In genomic region chr10:5447071-5447470, GRCh38 we compare ENCODE assay signal across 8 cellular contexts. TPM values are rescaled to one million over a fixed set of nuclear protein-coding genes. Genes with fewer than 3 reads are reported as not detected.
A peak's percentile ranks its signal among the peaks of the same experiment; 100 is the strongest.
DNase-seq lines count a peak whose midpoint lies in the region; ATAC-seq and TF ChIP-seq lines count a peak whose summit lies in the region.

No MANE protein-coding gene starts in this region.

- POLR2A ChIA-PET in GM10248 (lab: Yijun Ruan, JAX), result no interaction called here

- H3K27ac Mint-ChIP-seq in natural killer cell, result peak overlapping the region in 1 of 2 donors; percentile 75

- TF ChIP-seq CTCF in natural killer cell (IDR thresholded peaks at IDR 0.05) (no peak), GM10248 (IDR thresholded peaks at IDR 0.05; ENCODE audit: control extremely low read depth, extremely low read depth, low read depth, missing control alignments) (no peak)

- no peak overlapping the region for H3K4me3 ChIP-seq in BLaER1
- peak overlapping the region; percentile 43 for H3K4me3 ChIP-seq in MG63
- H3K4me3 ChIP-seq in duodenal mucosa (ENCODE audit: low read depth in 1 of 2, low read length in 2 of 2), result peak overlapping the region; percentile 72 to 77

- ATAC-seq in natural killer cell, result peak in 1 of 3 donors; percentile 16
- no peak for ATAC-seq in SK-N-SH treated with all-trans-retinoic acid at 6 μM for 48 hours

- H3K36me3 ChIP-seq in BLaER1 (peaks cover 13% of the 10 kb centered on the region), MG63 (no peaks in the 10 kb centered on the region; the same call in 1 of the 2 replicates), duodenal mucosa (ENCODE audit: control insufficient read depth in 1 of 2, insufficient read depth in 2 of 2, low read length in 2 of 2) (peaks cover under 1 to 3% of the 10 kb centered on the region in 2 donors)

- H3K4me2 ChIP-seq in BLaER1, result peak overlapping the region; percentile 62

- H4K20me1 ChIP-seq in BLaER1, result no peaks in the 10 kb centered on the region

- intact Hi-C loops in natural killer cell (cut with micrococcal nuclease), result no loop called here

- no peaks in the 10 kb centered on the region for H3K27me3 Mint-ChIP-seq in natural killer cell (ENCODE audit: low read depth in 2 of 2)

- H3K9ac ChIP-seq in BLaER1, result no peak overlapping the region
- peak overlapping the region; percentile 65 to 82 for H3K9ac ChIP-seq in duodenal mucosa (ENCODE audit: low read depth in 1 of 2, low read length in 2 of 2)

- no peaks in the 10 kb centered on the region for H3K36me3 Mint-ChIP-seq in natural killer cell

- peak overlapping the region; percentile 85 for H3K4me3 Mint-ChIP-seq in natural killer cell

- DNase-seq in MG63 (no peak), natural killer cell (no peak), NOMO-1 (lab: John Stamatoyannopoulos, UW; ENCODE audit: unreplicated experiment in 2 of 2) (no peak), GM10248 (ENCODE audit: extremely low spot score) (no peak), NCI-H2081 treated with DMSO at 0.1 percent for 48 hours (lab: John Stamatoyannopoulos, UW) (no peak)

- CTCF ChIA-PET in GM10248 (lab: Yijun Ruan, JAX), result interaction anchor here (1.1 to 10.7 kb wide), 8 partner anchors 12 to 639 kb away, joined by 3 to 145 read pairs (median 4); no protein-coding TSS in a partner anchor

- H3K4me1 ChIP-seq in BLaER1 (peaks cover 27% of the 10 kb centered on the region), duodenal mucosa (ENCODE audit: control insufficient read depth in 1 of 2, insufficient read depth in 2 of 2, low read length in 2 of 2) (peaks cover 10 to 15% of the 10 kb centered on the region in 2 donors)

- peaks cover 17 to 18% of the 10 kb centered on the region in 2 donors for H3K4me1 Mint-ChIP-seq in natural killer cell

- H3K9me3 ChIP-seq in BLaER1, result no peaks in the 10 kb centered on the region
- no peaks in the 10 kb centered on the region for H3K9me3 ChIP-seq in MG63
- no peaks in the 10 kb centered on the region for H3K9me3 ChIP-seq in duodenal mucosa (ENCODE audit: control insufficient read depth in 1 of 2, low read length in 2 of 2)

- H3K27me3 ChIP-seq in BLaER1 (no peaks in the 10 kb centered on the region), MG63 (no peaks in the 10 kb centered on the region), duodenal mucosa (ENCODE audit: control insufficient read depth in 1 of 2, insufficient read depth in 2 of 2, low read length in 2 of 2) (no peaks in the 10 kb centered on the region)

- no peaks in the 10 kb centered on the region for H3K9me3 Mint-ChIP-seq in natural killer cell

- H3K27ac ChIP-seq in BLaER1 (no peak overlapping the region), duodenal mucosa (ENCODE audit: low read depth, low read length) (peak overlapping the region; percentile 83)

TF ChIP-seq in SK-N-SH treated with all-trans-retinoic acid at 6 μM for 48 hours, 23 proteins besides CTCF, POLR2A, EP300 and RAD21:
- TF ChIP-seq CSRNP3 (CRISPR knock-in tag; IDR thresholded peaks at IDR 0.05) (no peak), CREB5 (CRISPR knock-in tag; IDR thresholded peaks at IDR 0.05; ENCODE audit: low read depth) (no peak), ZFP3 (CRISPR knock-in tag; IDR thresholded peaks at IDR 0.05) (no peak), ZNF565 (CRISPR knock-in tag; conservative IDR thresholded peaks at IDR 0.05; ENCODE audit: low read depth) (no peak), CSDC2 (CRISPR knock-in tag; IDR thresholded peaks at IDR 0.05) (no peak), GLIS3 (CRISPR knock-in tag; IDR thresholded peaks at IDR 0.05) (no peak), ZNF8 (CRISPR knock-in tag; IDR thresholded peaks at IDR 0.05) (no peak)

RNA-seq across cellular contexts. Expression of gene NET1, which starts 34.7 kb away (rescaled TPM):
- total RNA-seq in MG63 (2014; rRNA removed; shearing (Covaris generic); ENCODE audit: low replicate concordance), result 9.3 and 18.4 TPM in 2 replicates
- total RNA-seq in natural killer cell, result 10 to 100 TPM; 10.4 to 17.9 (median 13.8) TPM

RNA-seq across cellular contexts. Expression of gene TUBAL3, which starts 42.4 kb away (rescaled TPM):
- total RNA-seq in MG63 (2014; rRNA removed; shearing (Covaris generic); ENCODE audit: low replicate concordance), result not detected in 2 replicates
- total RNA-seq in natural killer cell, result not detected

RNA-seq across cellular contexts. Expression of gene CALML5, which starts 52.3 kb away (rescaled TPM):
- not detected in 2 replicates for total RNA-seq in MG63 (2014; rRNA removed; shearing (Covaris generic); ENCODE audit: low replicate concordance)
- total RNA-seq in natural killer cell, result not detected
